In the genomic region with DNA sequence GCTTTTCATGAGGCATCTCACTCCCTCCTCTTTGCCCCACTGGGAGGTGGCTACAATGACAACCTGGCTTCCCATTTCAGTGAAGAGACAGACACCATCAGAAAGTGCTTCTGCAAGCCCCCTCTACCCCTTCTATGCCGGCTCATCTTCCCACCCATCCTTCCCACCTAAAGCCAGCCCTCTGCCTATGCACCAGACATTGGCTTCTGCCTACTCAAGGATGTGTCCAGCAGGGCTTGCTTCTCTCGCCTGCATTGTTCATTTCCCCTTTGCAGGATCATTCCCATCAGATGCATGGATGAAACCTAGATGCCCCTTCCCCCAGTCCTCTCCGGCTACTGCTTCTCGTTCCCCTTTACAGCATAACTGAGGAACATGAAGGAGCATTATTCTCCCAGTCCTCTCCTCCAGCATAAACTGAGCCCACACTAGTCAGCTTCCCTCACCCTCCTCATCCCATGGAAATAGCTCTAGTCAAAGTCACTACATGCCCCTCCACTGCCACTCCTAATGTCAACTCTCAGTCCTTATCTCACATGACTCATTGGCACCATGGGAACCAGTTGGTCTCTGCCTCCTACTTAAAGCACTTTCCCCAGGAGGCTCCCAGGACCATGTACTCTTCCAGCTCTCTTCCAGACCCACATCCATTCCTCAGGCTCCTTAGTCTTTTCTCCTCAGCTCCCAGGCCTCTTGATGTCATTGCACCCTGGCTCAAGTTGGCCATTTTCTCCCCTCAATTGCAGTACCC, we compare ENCODE assay signal across 35 cellular contexts.
"Had no signal": no experiment of that assay in that cellular context is flagged by ENCODE, and none has a peak within 500 bp of the region (broad histone marks: within the 10 kb centered on the region; RNA-seq: fewer than 3 reads in every experiment).

No MANE protein-coding gene starts in this region.

- FAIRE-seq: bronchial epithelial cell, RCC 7860 had no signal

- DNase-seq: activated B cell treated with CpG ODN at 0.5 μM for 24 hours; activated CD4-positive, alpha-beta memory T cell treated with anti-CD3 and anti-CD28 coated beads for 36 hours; activated CD4-positive, alpha-beta T cell treated with anti-CD3 and anti-CD28 coated beads for 4 hours; activated CD4-positive, alpha-beta T cell treated with anti-CD3 and anti-CD28 coated beads, Interleukin-2, amount 50 U/mL, for 1 hour; activated CD4-positive, CD25-positive, alpha-beta regulatory T cell treated with anti-CD3 and anti-CD28 coated beads, Interleukin-2, amount 50 U/mL, for 72 hours; activated CD8-positive, alpha-beta memory T cell treated with anti-CD3 and anti-CD28 coated beads, Interleukin-2, amount 50 U/mL, for 4 hours; activated naive CD4-positive, alpha-beta T cell treated with anti-CD3 and anti-CD28 coated beads, Interleukin-2, amount 10 ng/mL, durations not matched to agents 7 days and 5 days; activated naive CD8-positive, alpha-beta T cell treated with anti-CD3 and anti-CD28 coated beads, Interleukin-2, amount 50 U/mL, for 24 hours; activated T-cell treated with anti-CD3 and anti-CD28 coated beads for 4 hours; activated T-cell treated with anti-CD3 and anti-CD28 coated beads, Interleukin-2, amount 50 U/mL, for 4 hours; anterior cingulate cortex; central memory CD4-positive, alpha-beta T cell; MG63; NCI-H1048; NCI-H1105 treated with DMSO at 0.1 percent for 48 hours; NCI-H1436 treated with DMSO at 0.1 percent for 48 hours; NCI-H1694 treated with DMSO at 0.1 percent for 48 hours; NCI-H2029; NCI-H510A; NCI-H526; NCI-H748 treated with DMSO at 0.1 percent for 48 hours; NK-92 treated with Interleukin-12 subunit alpha and Interleukin-12 subunit beta, amount 100 ng/mL, for 24 hours; PC-3; SW 1271; T-helper 1 cell; T-helper 2 cell; T-helper 9 cell had no signal

- H3K4me3 Mint-ChIP-seq: activated B cell treated with CpG ODN at 0.5 μM for 24 hours; activated CD4-positive, alpha-beta memory T cell treated with anti-CD3 and anti-CD28 coated beads for 36 hours; activated naive CD4-positive, alpha-beta T cell treated with anti-CD3 and anti-CD28 coated beads, Interleukin-2, amount 10 ng/mL, durations not matched to agents 7 days and 5 days; activated naive CD8-positive, alpha-beta T cell; activated naive CD8-positive, alpha-beta T cell treated with anti-CD3 and anti-CD28 coated beads, Interleukin-2, amount 50 U/mL, for 24 hours; activated T-cell treated with anti-CD3 and anti-CD28 coated beads, Interleukin-2, amount 50 U/mL, for 4 hours; activated T-helper 1 cell treated with anti-CD3 and anti-CD28 coated beads, Interleukin-12 subunit alpha, Interleukin-12 subunit beta, Interleukin-2, Interleukin-4 antibody, amounts not matched to agents 30 ng/mL and 10 ng/mL and 1 ng/mL, durations not matched to agents 14 hours and 24 hours and 36 hours; brain had no signal

- H3K27me3 ChIP-seq: MG63 had no signal

- H3K9me3 Mint-ChIP-seq: activated CD4-positive, alpha-beta memory T cell treated with anti-CD3 and anti-CD28 coated beads for 36 hours; activated naive CD4-positive, alpha-beta T cell treated with anti-CD3 and anti-CD28 coated beads, Interleukin-2, amount 10 ng/mL, durations not matched to agents 7 days and 5 days; activated T-cell treated with anti-CD3 and anti-CD28 coated beads, Interleukin-2, amount 50 U/mL, for 4 hours; activated T-helper 1 cell treated with anti-CD3 and anti-CD28 coated beads, Interleukin-12 subunit alpha, Interleukin-12 subunit beta, Interleukin-2, Interleukin-4 antibody, amounts not matched to agents 30 ng/mL and 10 ng/mL and 1 ng/mL, durations not matched to agents 14 hours and 24 hours and 36 hours had no signal

- H3K4me1 Mint-ChIP-seq: activated B cell treated with CpG ODN at 0.5 μM for 24 hours; activated naive CD4-positive, alpha-beta T cell treated with anti-CD3 and anti-CD28 coated beads, Interleukin-2, amount 10 ng/mL, durations not matched to agents 7 days and 5 days; activated naive CD8-positive, alpha-beta T cell treated with anti-CD3 and anti-CD28 coated beads, Interleukin-2, amount 50 U/mL, for 24 hours had no signal

- H3K27ac ChIP-seq: RWPE1, VCaP had no signal

- H3K36me3 ChIP-seq: MG63 had no signal

- H3K27ac Mint-ChIP-seq: activated B cell treated with CpG ODN at 0.5 μM for 24 hours; activated CD4-positive, alpha-beta memory T cell treated with anti-CD3 and anti-CD28 coated beads for 36 hours; activated naive CD4-positive, alpha-beta T cell treated with anti-CD3 and anti-CD28 coated beads, Interleukin-2, amount 10 ng/mL, durations not matched to agents 7 days and 5 days; activated naive CD8-positive, alpha-beta T cell; activated naive CD8-positive, alpha-beta T cell treated with anti-CD3 and anti-CD28 coated beads, Interleukin-2, amount 50 U/mL, for 24 hours; activated T-helper 1 cell treated with anti-CD3 and anti-CD28 coated beads, Interleukin-12 subunit alpha, Interleukin-12 subunit beta, Interleukin-2, Interleukin-4 antibody, amounts not matched to agents 30 ng/mL and 10 ng/mL and 1 ng/mL, durations not matched to agents 14 hours and 24 hours and 36 hours; brain had no signal

- H3K4me3 ChIP-seq: MG63 had no signal

- H3K36me3 Mint-ChIP-seq: activated naive CD4-positive, alpha-beta T cell treated with anti-CD3 and anti-CD28 coated beads, Interleukin-2, amount 10 ng/mL, durations not matched to agents 7 days and 5 days; activated naive CD8-positive, alpha-beta T cell; brain had no signal

- ATAC-seq: activated naive CD8-positive, alpha-beta T cell treated with anti-CD3 and anti-CD28 coated beads, Interleukin-2, amount 50 U/mL, for 24 hours; activated T-cell treated with anti-CD3 and anti-CD28 coated beads, Interleukin-2, amount 50 U/mL, for 4 hours; PC-3; Right ventricle myocardium inferior had no signal
